15 cellular contexts compared by ENCODE assay signal in genomic region chr15:88835119-88835518, GRCh38. TPM values are rescaled to one million over a fixed set of nuclear protein-coding genes. Genes with fewer than 3 reads are reported as not detected.
"Had no signal": no experiment of that assay in that cellular context is flagged by ENCODE, and none has a peak within 500 bp of the region (broad histone marks: within the 10 kb centered on the region; RNA-seq: fewer than 3 reads in every experiment).

No MANE protein-coding gene starts in this region.

- H3K4me1 Mint-ChIP-seq: activated CD4-positive, alpha-beta T cell treated with anti-CD3 and anti-CD28 coated beads, Interleukin-2, amount 10 ng/mL, durations not matched to agents 7 days and 5 days had no signal

- H3K27me3 Mint-ChIP-seq: activated CD4-positive, alpha-beta T cell treated with anti-CD3 and anti-CD28 coated beads, Interleukin-2, amount 10 ng/mL, durations not matched to agents 7 days and 5 days had no signal

- H3K36me3 Mint-ChIP-seq: stimulated activated naive B cell treated with anti-CD40 and anti-IgM and Interleukin-4, amounts not matched to agents 10 μg/mL and 1 μg/mL and 100 μg/mL, for 72 hours had no signal

- H3K4me1 ChIP-seq: breast epithelium, foreskin keratinocyte had no signal

- H3K27ac Mint-ChIP-seq: activated CD4-positive, alpha-beta T cell treated with anti-CD3 and anti-CD28 coated beads, Interleukin-2, amount 10 ng/mL, durations not matched to agents 7 days and 5 days; stimulated activated naive B cell treated with anti-CD40 and anti-IgM and Interleukin-4, amounts not matched to agents 10 μg/mL and 1 μg/mL and 100 μg/mL, for 72 hours had no signal

- H3K27me3 ChIP-seq: breast epithelium, foreskin keratinocyte, tibial nerve had no signal

- H3K9me3 Mint-ChIP-seq: activated CD4-positive, alpha-beta T cell treated with anti-CD3 and anti-CD28 coated beads, Interleukin-2, amount 10 ng/mL, durations not matched to agents 7 days and 5 days; nephron; stimulated activated naive B cell treated with anti-CD40 and anti-IgM and Interleukin-4, amounts not matched to agents 10 μg/mL and 1 μg/mL and 100 μg/mL, for 72 hours had no signal

- H3K4me3 Mint-ChIP-seq: activated CD4-positive, alpha-beta T cell treated with anti-CD3 and anti-CD28 coated beads, Interleukin-2, amount 10 ng/mL, durations not matched to agents 7 days and 5 days; nephron; stimulated activated naive B cell treated with anti-CD40 and anti-IgM and Interleukin-4, amounts not matched to agents 10 μg/mL and 1 μg/mL and 100 μg/mL, for 72 hours had no signal

- H3K36me3 ChIP-seq: breast epithelium, tibial nerve had no signal

- H3K9me3 ChIP-seq: breast epithelium, tibial nerve had no signal

- H3K27ac ChIP-seq: breast epithelium, foreskin keratinocyte had no signal

- H3K4me3 ChIP-seq: breast epithelium, tibial nerve had no signal

- DNase-seq: activated CD4-positive, alpha-beta T cell treated with anti-CD3 and anti-CD28 coated beads, Interleukin-2, amount 10 ng/mL, durations not matched to agents 7 days and 5 days; activated CD8-positive, alpha-beta memory T cell treated with anti-CD3 and anti-CD28 coated beads, Interleukin-2, amount 50 U/mL, for 48 hours; activated naive CD4-positive, alpha-beta T cell treated with Interleukin-2 at 50 U/mL for 16 hours; aorta; glutamatergic neuron; left ventricle myocardium superior; occipital lobe; stimulated activated CD4-positive, alpha-beta T cell treated with anti-CD3 and anti-CD28 coated beads, Interleukin-2, amount 100 ng/mL, for 48 hours; stimulated activated naive B cell treated with anti-CD40 and anti-IgM and Interleukin-4, amounts not matched to agents 10 μg/mL and 1 μg/mL and 100 μg/mL, for 72 hours had no signal

RNA-seq across cellular contexts. Expression of gene ACAN, which starts 31.9 kb away (rescaled TPM):
- total RNA-seq: activated CD4-positive, alpha-beta T cell treated with anti-CD3 and anti-CD28 coated beads, Interleukin-2, amount 10 ng/mL, durations not matched to agents 7 days and 5 days; dermis microvascular lymphatic vessel endothelial cell; epithelial cell of proximal tubule; foreskin keratinocyte had no signal
